ENCODE assay signal across 42 cellular contexts in genomic region chr7:72362246-72362645, GRCh38. TPM values are rescaled to one million over a fixed set of nuclear protein-coding genes. Genes with fewer than 3 reads are reported as not detected.
"Had no signal": no experiment of that assay in that cellular context is flagged by ENCODE, and none has a peak within 500 bp of the region (broad histone marks: within the 10 kb centered on the region; RNA-seq: fewer than 3 reads in every experiment).

No MANE protein-coding gene starts in this region.

- H3K27ac Mint-ChIP-seq: activated naive CD4-positive, alpha-beta T cell treated with anti-CD3 and anti-CD28 coated beads for 36 hours; activated naive CD4-positive, alpha-beta T cell treated with anti-CD3 and anti-CD28 coated beads, Interleukin-2, amount 10 ng/mL, durations not matched to agents 7 days and 5 days; activated naive CD4-positive, alpha-beta T cell treated with anti-CD3 and anti-CD28 coated beads, Interleukin-2, amount 50 U/mL, for 24 hours; activated naive CD4-positive, alpha-beta T cell treated with anti-CD3 and anti-CD28 coated beads, Interleukin-2, amount 50 U/mL, for 72 hours; activated naive CD8-positive, alpha-beta T cell; activated naive CD8-positive, alpha-beta T cell treated with anti-CD3 and anti-CD28 coated beads for 36 hours; activated naive CD8-positive, alpha-beta T cell treated with anti-CD3 and anti-CD28 coated beads, Interleukin-2, amount 10 ng/mL, durations not matched to agents 7 days and 5 days; activated naive CD8-positive, alpha-beta T cell treated with anti-CD3 and anti-CD28 coated beads, Interleukin-2, amount 50 U/mL, for 24 hours; activated T-cell treated with anti-CD3 and anti-CD28 coated beads, Interleukin-2, amount 50 U/mL, for 24 hours; activated T-cell treated with anti-CD3 and anti-CD28 coated beads, Interleukin-2, amount 50 U/mL, for 72 hours; activated T-helper 1 cell treated with anti-CD3 and anti-CD28 coated beads, Interleukin-12 subunit alpha, Interleukin-12 subunit beta, Interleukin-2, Interleukin-4 antibody, amounts not matched to agents 30 ng/mL and 10 ng/mL and 1 ng/mL, durations not matched to agents 14 hours and 24 hours and 36 hours; activated T-helper 17 cell treated with anti-CD3 and anti-CD28 coated beads, Interleukin-2, amount 50 U/mL, for 72 hours; activated T-helper 2 cell treated with anti-CD3 and anti-CD28 coated beads, Interferon-gamma antibody, Interleukin-2, Interleukin-4, amounts not matched to agents 10 μg/mL and 5 μg/mL and 100 μg/mL, durations not matched to agents 14 hours and 24 hours and 36 hours; brain had no signal

- H3K4me1 ChIP-seq: adrenal gland, ascending aorta, body of pancreas, breast epithelium had no signal

- H3K9me3 ChIP-seq: adrenal gland, ascending aorta, body of pancreas, breast epithelium had no signal

- H3K4me1 Mint-ChIP-seq: activated naive CD4-positive, alpha-beta T cell treated with anti-CD3 and anti-CD28 coated beads, Interleukin-2, amount 10 ng/mL, durations not matched to agents 7 days and 5 days; activated naive CD4-positive, alpha-beta T cell treated with anti-CD3 and anti-CD28 coated beads, Interleukin-2, amount 50 U/mL, for 24 hours; activated naive CD8-positive, alpha-beta T cell treated with anti-CD3 and anti-CD28 coated beads for 36 hours; activated naive CD8-positive, alpha-beta T cell treated with anti-CD3 and anti-CD28 coated beads, Interleukin-2, amount 10 ng/mL, durations not matched to agents 7 days and 5 days; activated naive CD8-positive, alpha-beta T cell treated with anti-CD3 and anti-CD28 coated beads, Interleukin-2, amount 50 U/mL, for 24 hours; activated T-helper 17 cell treated with anti-CD3 and anti-CD28 coated beads, Interleukin-2, amount 50 U/mL, for 72 hours; brain; central memory CD8-positive, alpha-beta T cell had no signal

- H3K36me3 ChIP-seq: adrenal gland, ascending aorta, brain microvascular endothelial cell, breast epithelium, cardiac muscle cell had no signal

- ATAC-seq: activated naive CD4-positive, alpha-beta T cell treated with anti-CD3 and anti-CD28 coated beads, Interleukin-2, amount 50 U/mL, for 72 hours; activated naive CD8-positive, alpha-beta T cell treated with anti-CD3 and anti-CD28 coated beads, Interleukin-2, amount 50 U/mL, for 24 hours; activated T-cell treated with anti-CD3 and anti-CD28 coated beads, Interleukin-2, amount 50 U/mL, for 4 hours; activated T-cell treated with anti-CD3 and anti-CD28 coated beads, Interleukin-2, amount 50 U/mL, for 72 hours; activated T-helper 17 cell treated with anti-CD3 and anti-CD28 coated beads, Interleukin-2, amount 50 U/mL, for 72 hours; body of pancreas had no signal

- H3K27me3 Mint-ChIP-seq: activated naive CD4-positive, alpha-beta T cell treated with anti-CD3 and anti-CD28 coated beads, Interleukin-2, amount 10 ng/mL, durations not matched to agents 7 days and 5 days; activated naive CD4-positive, alpha-beta T cell treated with anti-CD3 and anti-CD28 coated beads, Interleukin-2, amount 50 U/mL, for 24 hours; activated naive CD8-positive, alpha-beta T cell; activated naive CD8-positive, alpha-beta T cell treated with anti-CD3 and anti-CD28 coated beads for 36 hours; activated naive CD8-positive, alpha-beta T cell treated with anti-CD3 and anti-CD28 coated beads, Interleukin-2, amount 10 ng/mL, durations not matched to agents 7 days and 5 days; activated naive CD8-positive, alpha-beta T cell treated with anti-CD3 and anti-CD28 coated beads, Interleukin-2, amount 50 U/mL, for 24 hours; activated T-cell treated with anti-CD3 and anti-CD28 coated beads, Interleukin-2, amount 50 U/mL, for 24 hours; activated T-helper 17 cell treated with anti-CD3 and anti-CD28 coated beads, Interleukin-2, amount 50 U/mL, for 72 hours; brain; central memory CD8-positive, alpha-beta T cell had no signal

- H3K27ac ChIP-seq: adrenal gland, ascending aorta, body of pancreas, brain microvascular endothelial cell, breast epithelium, cardiac muscle cell had no signal

- H3K9me3 Mint-ChIP-seq: activated naive CD4-positive, alpha-beta T cell treated with anti-CD3 and anti-CD28 coated beads for 36 hours; activated naive CD8-positive, alpha-beta T cell treated with anti-CD3 and anti-CD28 coated beads for 36 hours; activated naive CD8-positive, alpha-beta T cell treated with anti-CD3 and anti-CD28 coated beads, Interleukin-2, amount 10 ng/mL, durations not matched to agents 7 days and 5 days; activated naive CD8-positive, alpha-beta T cell treated with anti-CD3 and anti-CD28 coated beads, Interleukin-2, amount 50 U/mL, for 24 hours; activated T-cell treated with anti-CD3 and anti-CD28 coated beads, Interleukin-2, amount 50 U/mL, for 24 hours; activated T-helper 2 cell treated with anti-CD3 and anti-CD28 coated beads, Interferon-gamma antibody, Interleukin-2, Interleukin-4, amounts not matched to agents 10 μg/mL and 5 μg/mL and 100 μg/mL, durations not matched to agents 14 hours and 24 hours and 36 hours; brain had no signal

- H3K4me3 Mint-ChIP-seq: activated naive CD4-positive, alpha-beta T cell treated with anti-CD3 and anti-CD28 coated beads for 36 hours; activated naive CD4-positive, alpha-beta T cell treated with anti-CD3 and anti-CD28 coated beads, Interleukin-2, amount 10 ng/mL, durations not matched to agents 7 days and 5 days; activated naive CD4-positive, alpha-beta T cell treated with anti-CD3 and anti-CD28 coated beads, Interleukin-2, amount 50 U/mL, for 24 hours; activated naive CD8-positive, alpha-beta T cell; activated naive CD8-positive, alpha-beta T cell treated with anti-CD3 and anti-CD28 coated beads for 36 hours; activated naive CD8-positive, alpha-beta T cell treated with anti-CD3 and anti-CD28 coated beads, Interleukin-2, amount 10 ng/mL, durations not matched to agents 7 days and 5 days; activated naive CD8-positive, alpha-beta T cell treated with anti-CD3 and anti-CD28 coated beads, Interleukin-2, amount 50 U/mL, for 24 hours; activated T-cell treated with anti-CD3 and anti-CD28 coated beads, Interleukin-2, amount 50 U/mL, for 24 hours; activated T-cell treated with anti-CD3 and anti-CD28 coated beads, Interleukin-2, amount 50 U/mL, for 4 hours; activated T-cell treated with anti-CD3 and anti-CD28 coated beads, Interleukin-2, amount 50 U/mL, for 72 hours; activated T-helper 1 cell treated with anti-CD3 and anti-CD28 coated beads, Interleukin-12 subunit alpha, Interleukin-12 subunit beta, Interleukin-2, Interleukin-4 antibody, amounts not matched to agents 30 ng/mL and 10 ng/mL and 1 ng/mL, durations not matched to agents 14 hours and 24 hours and 36 hours; activated T-helper 17 cell treated with anti-CD3 and anti-CD28 coated beads, Interleukin-2, amount 50 U/mL, for 72 hours; brain; central memory CD8-positive, alpha-beta T cell had no signal

- H3K36me3 Mint-ChIP-seq: activated naive CD4-positive, alpha-beta T cell treated with anti-CD3 and anti-CD28 coated beads, Interleukin-2, amount 10 ng/mL, durations not matched to agents 7 days and 5 days; activated naive CD4-positive, alpha-beta T cell treated with anti-CD3 and anti-CD28 coated beads, Interleukin-2, amount 50 U/mL, for 24 hours; activated naive CD4-positive, alpha-beta T cell treated with anti-CD3 and anti-CD28 coated beads, Interleukin-2, amount 50 U/mL, for 72 hours; activated naive CD8-positive, alpha-beta T cell; activated naive CD8-positive, alpha-beta T cell treated with anti-CD3 and anti-CD28 coated beads for 36 hours; activated naive CD8-positive, alpha-beta T cell treated with anti-CD3 and anti-CD28 coated beads, Interleukin-2, amount 10 ng/mL, durations not matched to agents 7 days and 5 days; brain had no signal

- DNase-seq: activated effector memory CD4-positive, alpha-beta T cell treated with anti-CD3 and anti-CD28 coated beads, Interleukin-2, amount 50 U/mL, for 16 hours; activated effector memory CD4-positive, alpha-beta T cell treated with Interleukin-2 at 50 U/mL for 16 hours; activated gamma-delta T cell; activated gamma-delta T cell treated with Interleukin-2 at 50 U/mL for 16 hours; activated naive CD4-positive, alpha-beta T cell; activated naive CD4-positive, alpha-beta T cell treated with anti-CD3 and anti-CD28 coated beads for 36 hours; activated naive CD4-positive, alpha-beta T cell treated with anti-CD3 and anti-CD28 coated beads, Interleukin-2, amount 10 ng/mL, durations not matched to agents 7 days and 5 days; activated naive CD4-positive, alpha-beta T cell treated with anti-CD3 and anti-CD28 coated beads, Interleukin-2, amount 50 U/mL, for 16 hours; activated naive CD4-positive, alpha-beta T cell treated with Interleukin-2 at 50 U/mL for 16 hours; activated naive CD8-positive, alpha-beta T cell treated with anti-CD3 and anti-CD28 coated beads for 36 hours; activated naive CD8-positive, alpha-beta T cell treated with anti-CD3 and anti-CD28 coated beads, Interleukin-2, amount 10 ng/mL, durations not matched to agents 7 days and 5 days; activated naive CD8-positive, alpha-beta T cell treated with anti-CD3 and anti-CD28 coated beads, Interleukin-2, amount 50 U/mL, for 24 hours; activated T-cell treated with anti-CD3 and anti-CD28 coated beads, Interleukin-2, amount 50 U/mL, for 1 hour; activated T-cell treated with anti-CD3 and anti-CD28 coated beads, Interleukin-2, amount 50 U/mL, for 24 hours; activated T-cell treated with anti-CD3 and anti-CD28 coated beads, Interleukin-2, amount 50 U/mL, for 4 hours; activated T-cell treated with anti-CD3 and anti-CD28 coated beads, Interleukin-2, amount 50 U/mL, for 48 hours; activated T-cell treated with anti-CD3 and anti-CD28 coated beads, Interleukin-2, amount 50 U/mL, for 72 hours; adrenal gland; amniotic stem cell; amygdala; anterior cingulate cortex; aorta; body of pancreas; brain microvascular endothelial cell; caudate nucleus; central memory CD4-positive, alpha-beta T cell; cerebellar nuclear complex had no signal

- H3K4me3 ChIP-seq: adrenal gland, ascending aorta, body of pancreas, breast epithelium, cardiac muscle cell had no signal

- H3K27me3 ChIP-seq: adrenal gland, ascending aorta, body of pancreas, brain microvascular endothelial cell, breast epithelium had no signal

RNA-seq across cellular contexts. Expression of gene CALN1, which starts 49.9 kb away (rescaled TPM):
- total RNA-seq: activated naive CD4-positive, alpha-beta T cell treated with anti-CD3 and anti-CD28 coated beads, Interleukin-2, amount 50 U/mL, for 72 hours; activated naive CD8-positive, alpha-beta T cell treated with anti-CD3 and anti-CD28 coated beads for 36 hours; activated naive CD8-positive, alpha-beta T cell treated with anti-CD3 and anti-CD28 coated beads, Interleukin-2, amount 10 ng/mL, durations not matched to agents 7 days and 5 days; activated T-helper 1 cell treated with anti-CD3 and anti-CD28 coated beads, Interleukin-12 subunit alpha, Interleukin-12 subunit beta, Interleukin-2, Interleukin-4 antibody, amounts not matched to agents 30 ng/mL and 10 ng/mL and 1 ng/mL, durations not matched to agents 14 hours and 24 hours and 36 hours; activated T-helper 17 cell treated with anti-CD3 and anti-CD28 coated beads, Interleukin-2, amount 50 U/mL, for 72 hours; activated T-helper 2 cell treated with anti-CD3 and anti-CD28 coated beads, Interferon-gamma antibody, Interleukin-2, Interleukin-4, amounts not matched to agents 10 μg/mL and 5 μg/mL and 100 μg/mL, durations not matched to agents 14 hours and 24 hours and 36 hours; astrocyte; bronchial epithelial cell; cardiac septum; chondrocyte had no signal
- polyA plus RNA-seq: aorta had no signal
